21 cellular contexts compared by ENCODE assay signal in genomic region chr19:33809960-33810359, GRCh38. TPM values are rescaled to one million over a fixed set of nuclear protein-coding genes. Genes with fewer than 3 reads are reported as not detected.
DNase-seq lines count a peak whose midpoint lies in the region; ATAC-seq, FAIRE-seq and TF ChIP-seq lines count a peak whose summit lies in the region.
"Had no signal": no experiment of that assay in that cellular context is flagged by ENCODE, and none has a peak within 500 bp of the region (broad histone marks: within the 10 kb centered on the region; RNA-seq: fewer than 3 reads in every experiment).

No MANE protein-coding gene starts in this region.

- no peak for FAIRE-seq in HepG2 (lab: Jason Lieb, UNC)
- FAIRE-seq: keratinocyte had no signal

- H3K9ac ChIP-seq in HepG2 (ENCODE audit: insufficient read depth, low read depth, low read length) = no peak overlapping the region
- H3K9ac ChIP-seq in colonic mucosa (ENCODE audit: low read depth in 2 of 2, low read length in 2 of 2) = no peak overlapping the region
- H3K9ac ChIP-seq: BLaER1 had no signal

- POLR2A ChIA-PET in HepG2 (lab: Yijun Ruan, JAX) = no interaction called here

- no peak for TF ChIP-seq POLR2A in right lobe of liver (IDR thresholded peaks at IDR 0.05)
- no peak for TF ChIP-seq POLR2A in HepG2 (IDR thresholded peaks at IDR 0.05; ENCODE audit: insufficient read depth in 1 of 2, low read depth in 2 of 2, low read length in 2 of 2)
- TF ChIP-seq POLR2A in adrenal gland (IDR thresholded peaks at IDR 0.05) = no peak

- no CpG with 5 or more reads among the region's 6 CpGs for WGBS in right lobe of liver (ENCODE audit: insufficient coverage, low coverage, low lambda C conversion rate, missing lambda C conversion rate)
- WGBS in HepG2 (ENCODE audit: low lambda C conversion rate) = 92% methylated on average over 2 of the region's 6 CpGs
- 74 to 91% (median 87%) methylated on average over 6 of the region's 6 CpGs for WGBS in adrenal gland, 4 donors

- H3K4me1 ChIP-seq in right lobe of liver (peaks cover 0 to 6% (median 0%) of the 10 kb centered on the region in 4 donors), HepG2 (ENCODE audit: insufficient read depth, low read length) (peaks cover 5% of the 10 kb centered on the region), colonic mucosa (peaks cover 9% of the 10 kb centered on the region), adrenal gland (replicated peaks in 1 of 2) (no peaks in the 10 kb centered on the region)

- no peaks in the 10 kb centered on the region for H4K20me1 ChIP-seq in HepG2 (ENCODE audit: insufficient read depth, low read length)

- H3K27me3 ChIP-seq in right lobe of liver (no peaks in the 10 kb centered on the region), HepG2 (ENCODE audit: control insufficient read depth in 1 of 2, insufficient read depth in 2 of 2, low read length in 2 of 2) (no peaks in the 10 kb centered on the region), colonic mucosa (no peaks in the 10 kb centered on the region), adrenal gland (no peaks in the 10 kb centered on the region)
- H3K27me3 ChIP-seq: BLaER1, cardiac muscle cell, gastroesophageal sphincter had no signal

- no TSS peak for BruUV-seq in HepG2 (replicated peaks; lab: Mats Ljungman, UMichigan)

- CTCF ChIA-PET in HepG2 (lab: Yijun Ruan, JAX; ENCODE audit: low intra/inter-chr PET ratio, low total read pairs) = no interaction called here

- no peak for TF ChIP-seq RAD21 in HepG2 (CRISPR knock-in tag; IDR thresholded peaks at IDR 0.05)

- no peak overlapping the region for H3K27ac ChIP-seq in right lobe of liver
- no peak overlapping the region for H3K27ac ChIP-seq in HepG2 (ENCODE audit: extremely low read length, insufficient read depth, low read length)
- no peak overlapping the region for H3K27ac ChIP-seq in colonic mucosa
- no peak overlapping the region for H3K27ac ChIP-seq in adrenal gland
- H3K27ac ChIP-seq: BLaER1, cardiac muscle cell, epithelial cell of prostate, gastroesophageal sphincter had no signal

- H3K36me3 ChIP-seq in right lobe of liver (peaks cover 0 to 17% (median 0%) of the 10 kb centered on the region in 4 donors), HepG2 (replicated peaks in 1 of 2; ENCODE audit: control insufficient read depth in 1 of 2, insufficient read depth in 2 of 2, low read length in 2 of 2) (peaks cover 9 to 40% of the 10 kb centered on the region in 2 experiments; a peak in 4 of 5 replicates), colonic mucosa (no peaks in the 10 kb centered on the region), adrenal gland (replicated peaks in 1 of 2) (peaks cover 0 to 7% of the 10 kb centered on the region in 2 donors)

- H3K9me3 ChIP-seq in right lobe of liver = no peaks in the 10 kb centered on the region
- no peaks in the 10 kb centered on the region for H3K9me3 ChIP-seq in HepG2 (ENCODE audit: low read length)
- H3K9me3 ChIP-seq in colonic mucosa = no peaks in the 10 kb centered on the region
- H3K9me3 ChIP-seq in adrenal gland (replicated peaks in 1 of 3) = no peaks in the 10 kb centered on the region
- H3K9me3 ChIP-seq: BLaER1, gastroesophageal sphincter had no signal

- in situ Hi-C loops in HepG2 (cut with HindIII; ENCODE audit: extremely low pct_ligation_motif_present, low pct_unique_long_range_greater_than_20kb) = no loop called here

- H2AFZ ChIP-seq in HepG2 (ENCODE audit: low read length) = no peak overlapping the region

- no peak overlapping the region for H3K4me2 ChIP-seq in HepG2 (ENCODE audit: low read depth, low read length)
- H3K4me2 ChIP-seq: BLaER1 had no signal

- H3K79me2 ChIP-seq in HepG2 (ENCODE audit: insufficient read depth, low read length) = peaks cover 12% of the 10 kb centered on the region

- intact Hi-C loops in right lobe of liver (cut with DNase I) (no loop called here), HepG2 (cut with micrococcal nuclease; ENCODE audit: unreplicated experiment) (no loop called here), left ventricle myocardium superior (cut with micrococcal nuclease) (no loop called here), colonic mucosa (cut with DNase I) (no loop called here), adrenal gland (cut with DNase I) (no loop called here)

- TF ChIP-seq EP300 in HepG2 (IDR thresholded peaks at IDR 0.05; ENCODE audit: low read depth in 2 of 2, low read length in 2 of 2) (no peak), HepG2 (CRISPR knock-in tag; IDR thresholded peaks at IDR 0.05; ENCODE audit: borderline replicate concordance) (no peak)

- DNase-seq in right lobe of liver = peak in 1 of 3 donors; percentile 39
- no peak for DNase-seq in HepG2 (ENCODE audit: low spot score)
- DNase-seq in cardiac fibroblast (ENCODE audit: low read depth in 2 of 2) = peak; percentile 38 to 79
- DNase-seq in left ventricle myocardium superior = no peak
- DNase-seq in stimulated activated CD4-positive, alpha-beta T cell treated with anti-CD3 and anti-CD28 coated beads, Interleukin-4, amount 100 ng/mL, for 1 hour = no peak
- no peak for DNase-seq in colonic mucosa
- no peak for DNase-seq in adrenal gland
- DNase-seq: activated CD4-positive, CD25-positive, alpha-beta regulatory T cell treated with anti-CD3 and anti-CD28 coated beads, Interleukin-2, amount 50 U/mL, for 72 hours; activated gamma-delta T cell treated with Interleukin-2 at 50 U/mL for 16 hours; activated T-cell treated with anti-CD3 and anti-CD28 coated beads, Interleukin-2, amount 50 U/mL, for 1 hour; amniotic stem cell; KBM-7; NCI-H187 treated with DMSO at 0.1 percent for 48 hours; NCI-H69; SW 1271 had no signal

- ATAC-seq in right lobe of liver = peak in 3 of 4 donors; percentile 19 to 59 (median 25)
- ATAC-seq in HepG2 = no peak
- peak; percentile 57 for ATAC-seq in left ventricle myocardium superior
- ATAC-seq in HG03469 (IDR thresholded peaks at IDR 0.05; ENCODE audit: unreplicated experiment) = no peak
- ATAC-seq: gastroesophageal sphincter had no signal

- no peak for TF ChIP-seq CTCF in right lobe of liver (IDR thresholded peaks at IDR 0.05)
- no peak for TF ChIP-seq CTCF in HepG2 (CRISPR knock-in tag; IDR thresholded peaks at IDR 0.05)
- TF ChIP-seq CTCF in cardiac fibroblast (IDR thresholded peaks at IDR 0.05; ENCODE audit: low read depth, low read length) = no peak
- no peak for TF ChIP-seq CTCF in colonic mucosa (IDR thresholded peaks at IDR 0.05)
- no peak for TF ChIP-seq CTCF in adrenal gland (IDR thresholded peaks at IDR 0.05)

- H3K4me3 ChIP-seq in right lobe of liver (no peak overlapping the region), HepG2 (replicated peaks in 1 of 3; ENCODE audit: insufficient read depth in 1 of 3, low read depth in 2 of 3, low read length in 3 of 3) (no peak overlapping the region), cardiac fibroblast (replicated peaks in 1 of 2; ENCODE audit: low read depth in 2 of 2, low read length in 2 of 2) (no peak overlapping the region), colonic mucosa (no peak overlapping the region), adrenal gland (no peak overlapping the region)
- H3K4me3 ChIP-seq: BLaER1, cardiac muscle cell, gastroesophageal sphincter had no signal

TF ChIP-seq in HepG2, 621 proteins besides CTCF, POLR2A, EP300 and RAD21 (continues in another document):
- TF ChIP-seq, protein P1, sequence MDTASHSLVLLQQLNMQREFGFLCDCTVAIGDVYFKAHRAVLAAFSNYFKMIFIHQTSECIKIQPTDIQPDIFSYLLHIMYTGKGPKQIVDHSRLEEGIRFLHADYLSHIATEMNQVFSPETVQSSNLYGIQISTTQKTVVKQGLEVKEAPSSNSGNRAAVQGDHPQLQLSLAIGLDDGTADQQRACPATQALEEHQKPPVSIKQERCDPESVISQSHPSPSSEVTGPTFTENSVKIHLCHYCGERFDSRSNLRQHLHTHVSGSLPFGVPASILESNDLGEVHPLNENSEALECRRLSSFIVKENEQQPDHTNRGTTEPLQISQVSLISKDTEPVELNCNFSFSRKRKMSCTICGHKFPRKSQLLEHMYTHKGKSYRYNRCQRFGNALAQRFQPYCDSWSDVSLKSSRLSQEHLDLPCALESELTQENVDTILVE (CRISPR knock-in tag; IDR thresholded peaks at IDR 0.05) = no peak
- no peak for TF ChIP-seq TEAD2 (CRISPR knock-in tag; IDR thresholded peaks at IDR 0.05)
- no peak for TF ChIP-seq ZSCAN30 (CRISPR knock-in tag; IDR thresholded peaks at IDR 0.05)
- TF ChIP-seq ELF3 (CRISPR knock-in tag; IDR thresholded peaks at IDR 0.05) = no peak
- TF ChIP-seq ZNF562 (CRISPR knock-in tag; IDR thresholded peaks at IDR 0.05; ENCODE audit: borderline replicate concordance) = no peak
- TF ChIP-seq ATRX (CRISPR knock-in tag; IDR thresholded peaks at IDR 0.05; ENCODE audit: borderline replicate concordance) = no peak
- TF ChIP-seq IRF2 (CRISPR knock-in tag; IDR thresholded peaks at IDR 0.05) = no peak

RNA-seq across cellular contexts. Expression of gene KCTD15, which starts 13.3 kb away (rescaled TPM):
- total RNA-seq in right lobe of liver (10 to 100 TPM in 4 of 6 experiments, 1 to 10 TPM in 2; 5.0 to 27.0 (median 11.5) TPM), HepG2 (2016; rRNA removed; fragmentation: Illumina TruSeq; extraction: Trizol) (13.4 and 16.7 TPM in 2 replicates), left ventricle myocardium superior (9.6 TPM), colonic mucosa (10 to 100 TPM; 13.8 to 14.0 TPM), adrenal gland (10 to 100 TPM in 5 of 8 donors, 1 to 10 TPM in 3; 3.9 to 21.7 (median 11.2) TPM)
- 8.5 and 10.1 TPM in 2 replicates for total RNA-seq in HepG2 (2016; cell fraction: cytosol; rRNA removed; fragmentation: Illumina TruSeq; extraction: Trizol; ENCODE audit: low read depth)
- 13.8 and 17.7 TPM in 2 replicates for total RNA-seq in HepG2 (2016; cell fraction: insoluble cytoplasmic fraction; rRNA removed; fragmentation: Illumina TruSeq; extraction: Trizol)
- 22.0 and 23.7 TPM in 2 replicates for total RNA-seq in HepG2 (2016; cell fraction: membrane; rRNA removed; fragmentation: Illumina TruSeq; extraction: Trizol)
- 14.7 and 15.5 TPM in 2 replicates for total RNA-seq in HepG2 (2016; cell fraction: nucleus; rRNA removed; fragmentation: Illumina TruSeq; extraction: Trizol)
- polyA plus RNA-seq in HepG2 (2011; rRNA removed) (13.2 and 19.1 TPM in 2 replicates), adrenal gland (10 to 100 TPM in 2 of 3 donors, 1 to 10 TPM in 1; 3.4 to 16.6 (median 16.4) TPM)
- polyA plus RNA-seq in HepG2 (2011; cell fraction: cytosol; rRNA removed) = 13.7 and 21.4 TPM in 2 replicates
- 60.7 and 80.2 TPM in 2 replicates for polyA plus RNA-seq in HepG2 (2011; cell fraction: nucleus; rRNA removed)
- 6.1 and 12.6 TPM in 2 replicates for polyA plus RNA-seq in HepG2 (2012)
- polyA plus RNA-seq in HepG2 (2016; cell fraction: cytosol; fragmentation: Illumina TruSeq; extraction: Trizol; ENCODE audit: low read depth) = 12.7 and 15.4 TPM in 2 replicates
- polyA plus RNA-seq in HepG2 (2016; cell fraction: insoluble cytoplasmic fraction; fragmentation: Illumina TruSeq; extraction: Trizol; ENCODE audit: low read depth) = 17.7 and 18.6 TPM in 2 replicates
- 18.9 and 19.9 TPM in 2 replicates for polyA plus RNA-seq in HepG2 (2016; cell fraction: membrane; fragmentation: Illumina TruSeq; extraction: Trizol; ENCODE audit: low read depth)
- polyA plus RNA-seq in HepG2 (2016; cell fraction: nucleus; fragmentation: Illumina TruSeq; extraction: Trizol; ENCODE audit: insufficient read depth, low read depth) = 28.1 and 31.6 TPM in 2 replicates
- 25.7 and 46.7 TPM in 2 replicates for polyA minus RNA-seq in HepG2 (2011; rRNA and poly(A)+ RNA removed; ENCODE audit: low replicate concordance)
- polyA minus RNA-seq in HepG2 (2011; cell fraction: cytosol; rRNA and poly(A)+ RNA removed) = 5.5 and 6.6 TPM in 2 replicates
- 7.8 and 10.0 TPM in 2 replicates for polyA minus RNA-seq in HepG2 (2011; cell fraction: nucleus; rRNA and poly(A)+ RNA removed)

Comparison
In these comparisons a context has a peak if more than half of its experiments do, and no peak if none do; other contexts are left out.
1. ATAC-seq: peak in right lobe of liver (3 of 4) and left ventricle myocardium superior (single experiment); none in HepG2 (single experiment) and HG03469 (single experiment).
2. DNase-seq: peak in cardiac fibroblast (2 of 2); none in HepG2 (single experiment), left ventricle myocardium superior (single experiment), stimulated activated CD4-positive, alpha-beta T cell treated with anti-CD3 and anti-CD28 coated beads, Interleukin-4, amount 100 ng/mL, for 1 hour (single experiment), colonic mucosa (single experiment) and adrenal gland (0 of 7).